9 cellular contexts compared by ENCODE assay signal in the genomic region with DNA sequence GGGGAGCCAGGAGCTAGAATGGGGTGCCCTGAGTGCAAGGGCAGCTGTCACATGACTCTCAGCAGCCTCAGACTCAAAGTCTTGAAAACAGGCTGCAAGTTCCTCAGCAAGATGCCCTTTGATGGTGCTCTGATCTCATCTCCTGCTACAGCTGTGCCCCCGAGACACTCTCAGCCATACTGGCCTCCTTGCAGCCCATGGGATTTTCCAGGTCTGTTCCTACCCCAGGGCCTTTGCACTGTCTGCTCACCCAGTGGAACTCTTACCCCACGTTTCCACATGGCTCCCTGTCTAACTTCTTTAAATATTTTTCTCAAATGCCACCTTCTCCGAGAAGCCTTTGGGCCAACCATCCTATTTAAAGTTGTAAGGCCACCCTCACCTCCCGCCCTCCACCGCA.
"Had no signal": no experiment of that assay in that cellular context is flagged by ENCODE, and none has a peak within 500 bp of the region (broad histone marks: within the 10 kb centered on the region; RNA-seq: fewer than 3 reads in every experiment).

No MANE protein-coding gene starts in this region.

- ATAC-seq: GM23338 had no signal

- FAIRE-seq: H1, H54, HTR-8/SVneo had no signal

- DNase-seq: H9, HCEC 1CT, HFFc6, KG1 had no signal

- H3K4me2 ChIP-seq: GM23338 had no signal

- H2AFZ ChIP-seq: GM23338 had no signal

- H3K4me3 ChIP-seq: GM23338 had no signal

- H3K4me3 Mint-ChIP-seq: GM23338, H9, HFFc6, IgD-negative memory B cell had no signal

- H3K27me3 Mint-ChIP-seq: IgD-negative memory B cell had no signal

- H3K9me3 Mint-ChIP-seq: GM23338, HFFc6 had no signal

- H3K27ac Mint-ChIP-seq: GM23338, H9, HFFc6, IgD-negative memory B cell had no signal

- H3K4me1 Mint-ChIP-seq: GM23338, IgD-negative memory B cell had no signal
